Comparison of ENCODE assay signal across 1 cellular context in genomic region chr3:57971975-57972374, GRCh38.
TF ChIP-seq lines count a peak whose summit lies in the region.

No MANE protein-coding gene starts in this region.

TF ChIP-seq in HepG2, 621 proteins besides CTCF, POLR2A, EP300 and RAD21:
- peak; percentile 11; the same call in 1 of the 2 replicates for TF ChIP-seq ZNF687 (CRISPR knock-in tag; IDR thresholded peaks at IDR 0.05)
- TF ChIP-seq ZNF883 (CRISPR knock-in tag; IDR thresholded peaks at IDR 0.05; ENCODE audit: not compliant biosample characterization) = no peak
TF ChIP-seq in HepG2: peak in this region for 1.
